ENCODE assay signal across 8 cellular contexts in the genomic region with DNA sequence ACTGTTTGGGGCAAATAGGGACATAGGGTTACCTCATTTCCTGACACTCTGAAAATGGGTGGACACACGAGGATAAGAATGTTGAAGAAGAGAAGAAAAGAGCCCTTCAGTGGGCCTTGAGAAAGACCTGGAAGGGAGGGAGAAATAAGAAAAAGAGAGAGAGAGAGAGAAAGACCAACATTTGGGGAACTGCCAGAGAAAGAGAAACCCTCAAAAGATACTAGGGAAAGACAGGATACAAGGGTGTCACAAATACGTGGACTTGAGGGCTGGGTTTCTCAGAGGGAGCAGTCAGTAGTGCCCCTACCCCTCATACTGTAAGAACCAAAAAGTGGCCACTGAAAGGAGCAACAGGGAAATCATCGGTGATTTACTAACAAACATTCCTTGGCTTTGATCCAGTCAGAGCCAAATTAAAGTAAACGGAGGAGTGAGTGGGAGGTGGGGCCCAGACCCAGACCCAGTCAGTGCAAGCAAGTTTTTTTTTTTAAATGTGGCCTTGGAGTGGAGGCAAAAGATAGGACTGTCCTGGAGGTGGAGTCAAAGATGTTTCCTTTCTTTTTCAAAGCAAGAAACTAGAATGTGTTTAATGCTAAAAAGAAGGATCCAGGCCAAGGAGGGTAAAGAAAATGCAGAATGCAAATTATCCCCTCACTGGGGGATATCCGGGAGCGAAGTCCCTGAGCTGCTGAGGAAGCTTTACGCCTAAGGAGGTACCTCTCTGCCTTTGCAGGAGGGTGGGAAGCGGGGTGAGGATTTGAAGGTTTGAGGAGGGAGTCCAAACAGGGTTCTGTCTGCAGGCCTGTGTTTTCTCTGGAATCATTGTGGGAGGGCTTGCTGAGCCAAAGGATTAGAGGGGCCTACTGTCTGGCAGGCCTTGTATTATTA.
A peak's percentile ranks its signal among the peaks of the same experiment; 100 is the strongest.
DNase-seq lines count a peak whose midpoint lies in the region; ATAC-seq and TF ChIP-seq lines count a peak whose summit lies in the region.

No MANE protein-coding gene starts in this region.

- H3K9me2 ChIP-seq in GM23338 (ENCODE audit: insufficient read depth): no peaks in the 10 kb centered on the region

- TF ChIP-seq CTCF in GM23338 (conservative IDR thresholded peaks at IDR 0.05; ENCODE audit: low read depth in 2 of 2) (no peak), VCaP (conservative IDR thresholded peaks at IDR 0.05) (no peak)

- peak overlapping the region; percentile 73 for H3K4me3 Mint-ChIP-seq in GM23338

- peaks cover 8% of the 10 kb centered on the region for H3K27me3 Mint-ChIP-seq in GM23338 (ENCODE audit: insufficient read depth, low read depth, poor library complexity)

- no peaks in the 10 kb centered on the region for H3K36me3 Mint-ChIP-seq in GM23338 (ENCODE audit: low read depth)

- no peaks in the 10 kb centered on the region for H3K9me3 ChIP-seq in right cardiac atrium (ENCODE audit: control insufficient read depth, low read length)
- no peaks in the 10 kb centered on the region for H3K9me3 ChIP-seq in skeletal muscle satellite cell (replicated peaks; ENCODE audit: low read length)
- no peaks in the 10 kb centered on the region for H3K9me3 ChIP-seq in SJCRH30 (replicated peaks)

- intact Hi-C loops in right cardiac atrium (cut with DNase I): no loop called here

- no peaks in the 10 kb centered on the region for H3K27me3 ChIP-seq in GM23338 (ENCODE audit: insufficient read depth)
- no peaks in the 10 kb centered on the region for H3K27me3 ChIP-seq in right cardiac atrium (ENCODE audit: control insufficient read depth, insufficient read depth)
- no peaks in the 10 kb centered on the region for H3K27me3 ChIP-seq in skeletal muscle satellite cell (ENCODE audit: control insufficient read depth, insufficient read depth, low read length)
- no peaks in the 10 kb centered on the region for H3K27me3 ChIP-seq in SJCRH30

- H3K4me3 ChIP-seq in GM23338 (peak overlapping the region; percentile 34), right cardiac atrium (ENCODE audit: low read length) (no peak overlapping the region), skeletal muscle satellite cell (ENCODE audit: low read length) (no peak overlapping the region), SJCRH30 (no peak overlapping the region)

- H3K9me3 Mint-ChIP-seq in GM23338: no peaks in the 10 kb centered on the region

- peak overlapping the region; percentile 56 for H3K9ac ChIP-seq in skeletal muscle satellite cell (ENCODE audit: low read depth, low read length)

- DNase-seq in GM23338 (ENCODE audit: low spot score) (peak; percentile 86), right cardiac atrium (no peak), D341Med (ENCODE audit: low spot score) (no peak), SJCRH30 (no peak)

- H3K4me1 ChIP-seq in GM23338 (ENCODE audit: insufficient read depth) (peaks cover 51% of the 10 kb centered on the region), right cardiac atrium (ENCODE audit: control insufficient read depth, insufficient read depth, low read length) (peaks cover 3% of the 10 kb centered on the region), skeletal muscle satellite cell (ENCODE audit: control insufficient read depth, insufficient read depth, low read length) (peaks cover 17% of the 10 kb centered on the region), SJCRH30 (peaks cover 10% of the 10 kb centered on the region)

- H3K27ac ChIP-seq in GM23338 (ENCODE audit: low read depth) (peak overlapping the region; percentile 96), VCaP (peak overlapping the region; percentile 61), right cardiac atrium (ENCODE audit: low read length) (no peak overlapping the region), SJCRH30 (no peak overlapping the region)

- H3K4me1 Mint-ChIP-seq in GM23338: peaks cover 60% of the 10 kb centered on the region

- H3K27ac Mint-ChIP-seq in GM23338: peak overlapping the region; percentile 98

- WGBS in right cardiac atrium: 43% methylated on average over 8 of the region's 8 CpGs

- no peak overlapping the region for H2AFZ ChIP-seq in GM23338

- no peaks in the 10 kb centered on the region for H3K36me3 ChIP-seq in GM23338 (ENCODE audit: insufficient read depth)
- no peaks in the 10 kb centered on the region for H3K36me3 ChIP-seq in skeletal muscle satellite cell (ENCODE audit: insufficient read depth, low read length)
- no peaks in the 10 kb centered on the region for H3K36me3 ChIP-seq in SJCRH30

- H3F3A ChIP-seq in GM23338 (replicated peaks; ENCODE audit: low read depth): peaks cover 5% of the 10 kb centered on the region; the same call in 1 of the 2 replicates

- ATAC-seq in GM23338 (peak; percentile 90), right cardiac atrium (peak; percentile 51 to 60), HG03095 (IDR thresholded peaks at IDR 0.05; ENCODE audit: unreplicated experiment) (no peak), HG03139 (IDR thresholded peaks at IDR 0.05; ENCODE audit: unreplicated experiment) (no peak)

- H4K20me1 ChIP-seq in GM23338 (replicated peaks; ENCODE audit: insufficient read depth): no peaks in the 10 kb centered on the region

- no peaks in the 10 kb centered on the region for H3K79me2 ChIP-seq in GM23338 (replicated peaks; ENCODE audit: insufficient read depth)

- peak overlapping the region; percentile 59 for H3K4me2 ChIP-seq in GM23338
- H3K4me2 ChIP-seq in skeletal muscle satellite cell (ENCODE audit: low read length): peak overlapping the region; percentile 52

TF ChIP-seq in GM23338, 12 proteins besides CTCF, POLR2A, EP300 and RAD21 (continues in another document):
- TF ChIP-seq, protein P1, sequence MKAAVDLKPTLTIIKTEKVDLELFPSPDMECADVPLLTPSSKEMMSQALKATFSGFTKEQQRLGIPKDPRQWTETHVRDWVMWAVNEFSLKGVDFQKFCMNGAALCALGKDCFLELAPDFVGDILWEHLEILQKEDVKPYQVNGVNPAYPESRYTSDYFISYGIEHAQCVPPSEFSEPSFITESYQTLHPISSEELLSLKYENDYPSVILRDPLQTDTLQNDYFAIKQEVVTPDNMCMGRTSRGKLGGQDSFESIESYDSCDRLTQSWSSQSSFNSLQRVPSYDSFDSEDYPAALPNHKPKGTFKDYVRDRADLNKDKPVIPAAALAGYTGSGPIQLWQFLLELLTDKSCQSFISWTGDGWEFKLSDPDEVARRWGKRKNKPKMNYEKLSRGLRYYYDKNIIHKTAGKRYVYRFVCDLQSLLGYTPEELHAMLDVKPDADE (IDR thresholded peaks at IDR 0.05): peak; percentile 49; the same call in 1 of the 2 replicates
- peak; percentile 34; the same call in 1 of the 2 replicates for TF ChIP-seq ZNF462 (CRISPR knock-in tag; IDR thresholded peaks at IDR 0.05)
- TF ChIP-seq EZH2 (IDR thresholded peaks at IDR 0.05; ENCODE audit: low read depth, unreplicated experiment): no peak

Comparison
In these comparisons a context has a peak if more than half of its experiments do, and no peak if none do; other contexts are left out.
1. ATAC-seq: peak in GM23338 (single experiment) and right cardiac atrium (2 of 2); none in HG03095 (single experiment) and HG03139 (single experiment).
2. H3K27ac ChIP-seq: peak in GM23338 (single experiment) and VCaP (single experiment); none in right cardiac atrium (single experiment) and SJCRH30 (single experiment).